Comparison of ENCODE assay signal across 8 cellular contexts in genomic region chr1:43973981-43974442, GRCh38. TPM values are rescaled to one million over a fixed set of nuclear protein-coding genes. Genes with fewer than 3 reads are reported as not detected.
DNase-seq lines count a peak whose midpoint lies in the region; ATAC-seq and TF ChIP-seq lines count a peak whose summit lies in the region.

No MANE protein-coding gene starts in this region.

- peaks cover 38 to 57% of the 10 kb centered on the region in 2 experiments; a peak in 3 of 4 replicates for H3K79me1 ChIP-seq in IMR-90 (ENCODE audit: low read depth in 1 of 2, low read length in 2 of 2)

- H3K27ac Mint-ChIP-seq in CD4-positive, alpha-beta T cell: peak overlapping the region; percentile 92
- H3K27ac Mint-ChIP-seq in memory B cell: peak overlapping the region; percentile 91

- in situ Hi-C loops in IMR-90 (cut with MboI; ENCODE audit: low sequenced_read_pairs): loop anchor here (25.0 kb wide), 1 partner anchor 437 kb away; the partner anchor contains the start of gene PTPRF

- peak overlapping the region; percentile 74 for H2AK9ac ChIP-seq in IMR-90 (replicated peaks; ENCODE audit: low read depth, low read length, poor library complexity)

- POLR2A ChIA-PET in CD4-positive, alpha-beta T cell (lab: Charles Lee): interaction anchor here (0.8 to 2.6 kb wide), 3 partner anchors 18 to 56 kb away, joined by 3 to 10 read pairs (median 6); no protein-coding TSS in a partner anchor
- POLR2A ChIA-PET in IMR-90 (lab: Charles Lee; ENCODE audit: unreplicated experiment): no interaction called here

- intact Hi-C loops in CD4-positive, alpha-beta T cell (cut with DNase I, micrococcal nuclease): loop anchor here (1.0 to 10.0 kb wide), 5 partner anchors 28 to 799 kb away; partner anchors contain the start of genes IPO13 (in 2 of the 2), CDC20 (in 1 of the 2), CFAP57 (in 1 of the 2) and EBNA1BP2 (in 1 of the 2)
- intact Hi-C loops in IMR-90 (cut with micrococcal nuclease) (no loop called here), body of pancreas (cut with DNase I) (no loop called here), vagina (cut with DNase I) (no loop called here)

- peaks cover 30% of the 10 kb centered on the region for H3K9me1 ChIP-seq in IMR-90 (ENCODE audit: insufficient read depth, low read length)

- ATAC-seq in CD4-positive, alpha-beta T cell (ENCODE audit: poor library complexity): no peak
- ATAC-seq in IMR-90 (ENCODE audit: low read depth) (no peak), body of pancreas (no peak), memory B cell (ENCODE audit: low read depth) (no peak), HG03097 (IDR thresholded peaks at IDR 0.05; ENCODE audit: low FRiP score, unreplicated experiment) (no peak)

- no peak overlapping the region for H2BK15ac ChIP-seq in IMR-90 (ENCODE audit: low read depth, low read length)

- H3K23ac ChIP-seq in IMR-90 (ENCODE audit: low read depth, low read length): no peak overlapping the region

- H3K9me3 ChIP-seq in CD4-positive, alpha-beta T cell (ENCODE audit: control insufficient read depth, low read length): no peaks in the 10 kb centered on the region
- H3K9me3 ChIP-seq in IMR-90 (ENCODE audit: control insufficient read depth, insufficient read depth, low read length) (no peaks in the 10 kb centered on the region), body of pancreas (no peaks in the 10 kb centered on the region), vagina (no peaks in the 10 kb centered on the region)

- peaks cover 54% of the 10 kb centered on the region for H3K36me3 Mint-ChIP-seq in CD4-positive, alpha-beta T cell (ENCODE audit: low read depth)
- peaks cover 19% of the 10 kb centered on the region for H3K36me3 Mint-ChIP-seq in memory B cell

- 0 out of 2 replicates have a peak overlapping the region, but pooled peaks have one; percentile 74 for H3K4ac ChIP-seq in IMR-90 (ENCODE audit: low read depth, low read length)

- no peak overlapping the region for H2AK5ac ChIP-seq in IMR-90 (ENCODE audit: low read depth, low read length)

- TF ChIP-seq CTCF in CD4-positive, alpha-beta T cell (IDR thresholded peaks at IDR 0.05): no peak
- TF ChIP-seq CTCF in IMR-90 (conservative IDR thresholded peaks at IDR 0.05; ENCODE audit: low read depth, low read length) (no peak), body of pancreas (IDR thresholded peaks at IDR 0.05) (no peak), vagina (IDR thresholded peaks at IDR 0.05) (no peak)

- dilution Hi-C loops in IMR-90 (cut with HindIII; ENCODE audit: low sequenced_read_pairs, unreplicated experiment): no loop called here

- H3K4me1 Mint-ChIP-seq in CD4-positive, alpha-beta T cell (ENCODE audit: low read depth): peaks cover 73% of the 10 kb centered on the region
- peaks cover 53% of the 10 kb centered on the region for H3K4me1 Mint-ChIP-seq in memory B cell

- no peak overlapping the region for H2BK20ac ChIP-seq in IMR-90 (ENCODE audit: low read depth, low read length)

- peak overlapping the region; percentile 27 for H3K9ac ChIP-seq in IMR-90 (ENCODE audit: low read depth, low read length)

- peak overlapping the region; percentile 22 to 83; a peak in 3 of 4 replicates for H4K8ac ChIP-seq in IMR-90 (ENCODE audit: low read depth in 2 of 2, low read length in 2 of 2)

- peak overlapping the region; percentile 96 for H3K4me3 Mint-ChIP-seq in CD4-positive, alpha-beta T cell
- H3K4me3 Mint-ChIP-seq in memory B cell: peak overlapping the region; percentile 96

- no peak for TF ChIP-seq POLR2A in IMR-90 (IDR thresholded peaks at IDR 0.05; ENCODE audit: low read depth, low read length)
- TF ChIP-seq POLR2A in body of pancreas (IDR thresholded peaks at IDR 0.05): no peak
- no peak for TF ChIP-seq POLR2A in vagina (IDR thresholded peaks at IDR 0.05)

- no peaks in the 10 kb centered on the region for H3K27me3 ChIP-seq in CD4-positive, alpha-beta T cell (ENCODE audit: control insufficient read depth, insufficient read depth, low read length)
- H3K27me3 ChIP-seq in IMR-90 (ENCODE audit: control insufficient read depth, insufficient read depth, low read length): no peaks in the 10 kb centered on the region
- H3K27me3 ChIP-seq in body of pancreas: no peaks in the 10 kb centered on the region
- no peaks in the 10 kb centered on the region for H3K27me3 ChIP-seq in vagina

- H3K36me3 ChIP-seq in IMR-90 (ENCODE audit: control insufficient read depth, insufficient read depth, low read length) (peaks cover 25% of the 10 kb centered on the region), body of pancreas (replicated peaks in 1 of 2; ENCODE audit: insufficient read depth in 1 of 2, low read depth in 2 of 2) (peaks cover 0 to 4% of the 10 kb centered on the region in 2 donors), vagina (peaks cover 0 to 20% of the 10 kb centered on the region in 2 donors)

- H2BK120ac ChIP-seq in IMR-90 (ENCODE audit: low read depth, low read length): no peak overlapping the region

- CTCF ChIA-PET in CD4-positive, alpha-beta T cell (lab: Charles Lee): interaction anchor here (2.2 to 2.8 kb wide), 4 partner anchors 17 to 62 kb away, joined by 6 to 13 read pairs (median 12); partner anchors contain the start of genes ARTN, CCDC24 and IPO13
- CTCF ChIA-PET in IMR-90 (lab: Yijun Ruan, JAX): no interaction called here

- WGBS in IMR-90 (ENCODE audit: extremely low coverage in 2 of 2, insufficient read length in 1 of 2), 2 experiments: 50% methylated on average over 8 of the region's 9 CpGs; no CpG with 5 or more reads in 1 of the 2 experiments
- WGBS in body of pancreas, 2 donors: 22 to 23% methylated on average over 9 of the region's 9 CpGs

- H3K14ac ChIP-seq in IMR-90 (replicated peaks; ENCODE audit: low read depth, low read length): no peak overlapping the region

- H3K9me3 Mint-ChIP-seq in CD4-positive, alpha-beta T cell: no peaks in the 10 kb centered on the region
- no peaks in the 10 kb centered on the region for H3K9me3 Mint-ChIP-seq in memory B cell

- peak overlapping the region; percentile 89 for H3K4me2 ChIP-seq in IMR-90 (ENCODE audit: low read depth, low read length)

- H3K56ac ChIP-seq in IMR-90 (ENCODE audit: extremely low read depth, insufficient read depth, low read length): no peak overlapping the region

- peak overlapping the region; percentile 24; the same call in 1 of the 2 replicates for H4K5ac ChIP-seq in IMR-90 (ENCODE audit: low read depth, low read length)

- DNase-seq in CD4-positive, alpha-beta T cell: no peak
- DNase-seq in IMR-90 (no peak), body of pancreas (no peak), memory B cell (ENCODE audit: low spot score in 2 of 2) (no peak), vagina (ENCODE audit: extremely low spot score in 2 of 2) (no peak), pons (ENCODE audit: low spot score) (no peak), iPS-NIHi11 (ENCODE audit: low spot score) (no peak)

- H2BK5ac ChIP-seq in IMR-90 (ENCODE audit: low read depth, low read length, poor library complexity, severe bottlenecking): peak overlapping the region; percentile 9

- H3K4me3 ChIP-seq in IMR-90 (ENCODE audit: insufficient read depth, low read depth, low read length): peak overlapping the region; percentile 76
- H3K4me3 ChIP-seq in body of pancreas: peak overlapping the region; percentile 22 to 90
- peak overlapping the region; percentile 76 to 94 for H3K4me3 ChIP-seq in vagina

- peak overlapping the region; percentile 78 for H3K27ac ChIP-seq in CD4-positive, alpha-beta T cell (ENCODE audit: low read depth, low read length)
- H3K27ac ChIP-seq in IMR-90 (ENCODE audit: insufficient read depth, low read length): no peak overlapping the region; the same call in 1 of the 2 replicates
- peak overlapping the region; percentile 88 to 98 (median 94) for H3K27ac ChIP-seq in body of pancreas
- peak overlapping the region; percentile 92 for H3K27ac ChIP-seq in vagina

- peaks cover 12% of the 10 kb centered on the region for H3K4me1 ChIP-seq in IMR-90 (ENCODE audit: control insufficient read depth, insufficient read depth, low read length)
- H3K4me1 ChIP-seq in body of pancreas: peaks cover 61% of the 10 kb centered on the region
- H3K4me1 ChIP-seq in vagina: peaks cover 56% of the 10 kb centered on the region

- H4K91ac ChIP-seq in IMR-90 (ENCODE audit: insufficient read depth, low read depth, low read length): no peak overlapping the region

- H2AFZ ChIP-seq in IMR-90 (replicated peaks; ENCODE audit: low read length, poor library complexity): peak overlapping the region; percentile 99

- no peaks in the 10 kb centered on the region for H3K27me3 Mint-ChIP-seq in CD4-positive, alpha-beta T cell
- no peaks in the 10 kb centered on the region for H3K27me3 Mint-ChIP-seq in memory B cell

- TF ChIP-seq RAD21 in IMR-90 (IDR thresholded peaks at IDR 0.05; ENCODE audit: low read length): no peak

- no peak overlapping the region for H3K18ac ChIP-seq in IMR-90 (ENCODE audit: low read depth, low read length)

- no TSS peak for BruUV-seq in IMR-90 (replicated peaks; lab: Mats Ljungman, UMichigan)

- H4K20me1 ChIP-seq in IMR-90 (ENCODE audit: insufficient read depth, low read length): peaks cover 25% of the 10 kb centered on the region

RNA-seq across cellular contexts. Expression of gene ATP6V0B, which starts 0.7 kb away (rescaled TPM):
- 10 to 100 TPM; 42.9 to 47.0 TPM for total RNA-seq in CD4-positive, alpha-beta T cell
- total RNA-seq in IMR-90 (2012; rRNA removed) (72.1 and 80.3 TPM in 2 replicates), body of pancreas (100 to 1,000 TPM in 1 of 2 donors, 10 to 100 TPM in 1; 73.5 to 103 TPM), vagina (71.5 TPM)
- 169 and 209 TPM in 2 replicates for polyA plus RNA-seq in IMR-90 (2012; rRNA removed)
- 211 and 228 TPM in 2 replicates for polyA plus RNA-seq in IMR-90 (2012; cell fraction: cytosol; rRNA removed)
- polyA plus RNA-seq in IMR-90 (2012; cell fraction: nucleus; rRNA removed; ENCODE audit: low replicate concordance): 173 and 195 TPM in 2 replicates

RNA-seq across cellular contexts. Expression of gene DPH2, which starts 4.2 kb away (rescaled TPM):
- 10 to 100 TPM; 10.3 to 12.0 TPM for total RNA-seq in CD4-positive, alpha-beta T cell
- total RNA-seq in IMR-90 (2012; rRNA removed): 18.9 and 21.0 TPM in 2 replicates
- 32.2 and 38.0 TPM in 2 replicates for polyA plus RNA-seq in IMR-90 (2012; rRNA removed)
- polyA plus RNA-seq in IMR-90 (2012; cell fraction: cytosol; rRNA removed): 23.4 and 39.1 TPM in 2 replicates
- polyA plus RNA-seq in IMR-90 (2012; cell fraction: nucleus; rRNA removed; ENCODE audit: low replicate concordance): 133 and 182 TPM in 2 replicates
- 10 to 100 TPM; 25.4 to 35.3 TPM for total RNA-seq in body of pancreas
- total RNA-seq in vagina: 15.2 TPM

RNA-seq across cellular contexts. Expression of gene B4GALT2, which starts 5.0 kb away (rescaled TPM):
- total RNA-seq in CD4-positive, alpha-beta T cell: under 1 TPM; 0.22 to 0.34 TPM
- 57.2 and 60.8 TPM in 2 replicates for total RNA-seq in IMR-90 (2012; rRNA removed)
- polyA plus RNA-seq in IMR-90 (2012; rRNA removed): 52.3 and 74.7 TPM in 2 replicates
- 67.7 and 79.7 TPM in 2 replicates for polyA plus RNA-seq in IMR-90 (2012; cell fraction: cytosol; rRNA removed)
- polyA plus RNA-seq in IMR-90 (2012; cell fraction: nucleus; rRNA removed; ENCODE audit: low replicate concordance): 31.2 and 77.9 TPM in 2 replicates
- 10 to 100 TPM; 18.2 to 29.3 TPM for total RNA-seq in body of pancreas
- 31.4 TPM for total RNA-seq in vagina

RNA-seq across cellular contexts. Expression of gene CCDC24, which starts 17.4 kb away (rescaled TPM):
- total RNA-seq in CD4-positive, alpha-beta T cell: 1 to 10 TPM in 1 of 2 experiments, under 1 TPM in 1; 0.98 to 1.4 TPM
- total RNA-seq in IMR-90 (2012; rRNA removed): 1.4 and 1.7 TPM in 2 replicates
- 4.3 and 4.6 TPM in 2 replicates for polyA plus RNA-seq in IMR-90 (2012; rRNA removed)
- polyA plus RNA-seq in IMR-90 (2012; cell fraction: cytosol; rRNA removed): 4.3 and 4.7 TPM in 2 replicates
- 11.7 and 31.3 TPM in 2 replicates for polyA plus RNA-seq in IMR-90 (2012; cell fraction: nucleus; rRNA removed; ENCODE audit: low replicate concordance)
- 10 to 100 TPM in 1 of 2 donors, 1 to 10 TPM in 1; 6.7 to 21.1 TPM for total RNA-seq in body of pancreas
- 14.5 TPM for total RNA-seq in vagina

RNA-seq across cellular contexts. Expression of gene IPO13, which starts 27.3 kb away (rescaled TPM):
- total RNA-seq in CD4-positive, alpha-beta T cell: 1 to 10 TPM; 6.3 to 7.4 TPM
- total RNA-seq in IMR-90 (2012; rRNA removed) (14.2 and 15.2 TPM in 2 replicates), body of pancreas (10 to 100 TPM; 10.4 to 29.3 TPM), vagina (34.6 TPM)
- 18.7 and 19.0 TPM in 2 replicates for polyA plus RNA-seq in IMR-90 (2012; rRNA removed)
- polyA plus RNA-seq in IMR-90 (2012; cell fraction: cytosol; rRNA removed): 17.0 and 20.8 TPM in 2 replicates
- polyA plus RNA-seq in IMR-90 (2012; cell fraction: nucleus; rRNA removed; ENCODE audit: low replicate concordance): 38.2 and 128 TPM in 2 replicates

Comparison
In these comparisons a context has a peak if more than half of its experiments do, and no peak if none do; other contexts are left out.
1. RNA of gene B4GALT2, which starts 5.0 kb away (total RNA-seq): 57.2 to 60.8 TPM in IMR-90, 31.4 TPM in vagina (single experiment) and 18.2 to 29.3 TPM in body of pancreas; 0.22 to 0.34 TPM in CD4-positive, alpha-beta T cell; every median in the first group is over 10 times any median in the second.
2. intact Hi-C loops: an anchor here in CD4-positive, alpha-beta T cell (1.0 to 10.0 kb wide); none called in IMR-90, body of pancreas and vagina.
3. Peak in every context shown above with its lines, with median percentiles within 50 percentile points of each other: H3K4me3 ChIP-seq.